In the genomic region with DNA sequence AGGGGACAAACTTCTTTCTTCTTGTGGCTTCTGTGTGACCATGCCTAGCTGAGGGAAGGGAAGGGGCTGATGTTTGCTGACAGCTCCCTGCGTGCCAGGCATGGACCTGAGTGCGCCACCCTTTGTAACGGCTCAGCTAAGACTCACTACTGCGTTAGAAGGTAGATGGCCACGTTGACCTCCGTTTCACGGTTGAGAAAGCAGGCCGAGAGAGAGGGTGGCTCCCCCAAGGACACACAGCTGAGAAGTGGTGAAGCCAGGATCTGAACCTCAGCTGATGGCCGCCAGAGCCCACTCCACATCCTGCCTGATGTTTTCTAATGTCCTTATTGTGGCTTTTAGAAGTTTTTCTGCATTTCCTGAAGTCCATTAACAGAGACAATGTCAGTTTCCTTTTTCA, we compare ENCODE assay signal across 12 cellular contexts. TPM values are rescaled to one million over a fixed set of nuclear protein-coding genes. Genes with fewer than 3 reads are reported as not detected.
DNase-seq lines count a peak whose midpoint lies in the region; ATAC-seq and TF ChIP-seq lines count a peak whose summit lies in the region.
"Had no signal": no experiment of that assay in that cellular context is flagged by ENCODE, and none has a peak within 500 bp of the region (broad histone marks: within the 10 kb centered on the region; RNA-seq: fewer than 3 reads in every experiment).

No MANE protein-coding gene starts in this region.

- no peak overlapping the region for H3K4me3 Mint-ChIP-seq in activated naive CD4-positive, alpha-beta T cell treated with anti-CD3 and anti-CD28 coated beads, Interleukin-2, amount 10 ng/mL, durations not matched to agents 7 days and 5 days
- H3K4me3 Mint-ChIP-seq in stimulated activated memory B cell treated with anti-CD40 and anti-IgM and Interleukin-4, amounts not matched to agents 10 μg/mL and 1 μg/mL and 100 μg/mL, for 72 hours, result peak overlapping the region; percentile 3
- H3K4me3 Mint-ChIP-seq: brain had no signal

- H3F3A ChIP-seq in Loucy (ENCODE audit: low read depth), result peaks cover 14% of the 10 kb centered on the region; the same call in 1 of the 2 replicates

- peaks cover 63% of the 10 kb centered on the region for H3K4me1 Mint-ChIP-seq in activated naive CD4-positive, alpha-beta T cell treated with anti-CD3 and anti-CD28 coated beads, Interleukin-2, amount 10 ng/mL, durations not matched to agents 7 days and 5 days
- H3K4me1 Mint-ChIP-seq in stimulated activated memory B cell treated with anti-CD40 and anti-IgM and Interleukin-4, amounts not matched to agents 10 μg/mL and 1 μg/mL and 100 μg/mL, for 72 hours, result peaks cover 63% of the 10 kb centered on the region

- ATAC-seq in HG02623 (IDR thresholded peaks at IDR 0.05; ENCODE audit: unreplicated experiment), result peak; percentile 22
- ATAC-seq in stimulated activated memory B cell treated with anti-CD40 and anti-IgM and Interleukin-4, amounts not matched to agents 10 μg/mL and 1 μg/mL and 100 μg/mL, for 72 hours, result peak; percentile 29

- H4K20me1 ChIP-seq in Loucy (ENCODE audit: insufficient read depth, low read length, poor library complexity, severe bottlenecking), result no peaks in the 10 kb centered on the region

- H3K4me1 ChIP-seq in Loucy (ENCODE audit: insufficient read depth, low read length, poor library complexity, severe bottlenecking) (peaks cover 87% of the 10 kb centered on the region), left ventricle myocardium inferior (no peaks in the 10 kb centered on the region)

- H3K9me3 ChIP-seq in Loucy (ENCODE audit: insufficient read depth, low read depth, low read length), result no peaks in the 10 kb centered on the region
- H3K9me3 ChIP-seq in left ventricle myocardium inferior (replicated peaks), result no peaks in the 10 kb centered on the region

- H3K27me3 ChIP-seq in Loucy (ENCODE audit: insufficient read depth, low read length, poor library complexity, severe bottlenecking) (no peaks in the 10 kb centered on the region), left ventricle myocardium inferior (ENCODE audit: low read depth) (peaks cover 63% of the 10 kb centered on the region)

- DNase-seq in activated naive CD4-positive, alpha-beta T cell treated with anti-CD3 and anti-CD28 coated beads, Interleukin-2, amount 10 ng/mL, durations not matched to agents 7 days and 5 days, result no peak
- DNase-seq in activated naive CD4-positive, alpha-beta T cell treated with anti-CD3 and anti-CD28 coated beads, Interleukin-2, amount 50 U/mL, for 16 hours, result no peak
- DNase-seq in nucleus accumbens (lab: John Stamatoyannopoulos, UW) (no peak), ureter (ENCODE audit: low spot score) (no peak), left ventricle myocardium inferior (no peak)
- DNase-seq: hippocampal formation, NCI-H2171 had no signal

- no peaks in the 10 kb centered on the region for H3K36me3 Mint-ChIP-seq in activated naive CD4-positive, alpha-beta T cell treated with anti-CD3 and anti-CD28 coated beads, Interleukin-2, amount 10 ng/mL, durations not matched to agents 7 days and 5 days
- H3K36me3 Mint-ChIP-seq in stimulated activated memory B cell treated with anti-CD40 and anti-IgM and Interleukin-4, amounts not matched to agents 10 μg/mL and 1 μg/mL and 100 μg/mL, for 72 hours, result no peaks in the 10 kb centered on the region
- H3K36me3 Mint-ChIP-seq: brain had no signal

- peak overlapping the region; percentile 68 for H3K9ac ChIP-seq in Loucy (ENCODE audit: low read depth, low read length, poor library complexity, severe bottlenecking)

- no peaks in the 10 kb centered on the region for H3K79me2 ChIP-seq in Loucy (ENCODE audit: insufficient read depth, low read length)

- H3K4me2 ChIP-seq in Loucy (ENCODE audit: low read depth, low read length, poor library complexity, severe bottlenecking), result peak overlapping the region; percentile 86

- 0 out of 2 replicates have a peak, but pooled peaks have one; percentile 24 for TF ChIP-seq CTCF in Loucy (conservative IDR thresholded peaks at IDR 0.05; ENCODE audit: low read length)
- no peak for TF ChIP-seq CTCF in left ventricle myocardium inferior (IDR thresholded peaks at IDR 0.05; ENCODE audit: borderline replicate concordance)

- H3K36me3 ChIP-seq in Loucy (ENCODE audit: insufficient read depth, low read length), result no peaks in the 10 kb centered on the region
- no peaks in the 10 kb centered on the region for H3K36me3 ChIP-seq in left ventricle myocardium inferior

- intact Hi-C loops in left ventricle myocardium inferior (cut with micrococcal nuclease), result no loop called here

- H3K9me2 ChIP-seq in Loucy (replicated peaks; ENCODE audit: low read depth, low read length), result no peaks in the 10 kb centered on the region

- peak overlapping the region; percentile 15; the same call in 1 of the 2 replicates for H2AFZ ChIP-seq in Loucy (ENCODE audit: low read length)

- peak overlapping the region; percentile 0 for H3K27ac Mint-ChIP-seq in activated naive CD4-positive, alpha-beta T cell treated with anti-CD3 and anti-CD28 coated beads, Interleukin-2, amount 10 ng/mL, durations not matched to agents 7 days and 5 days
- H3K27ac Mint-ChIP-seq in stimulated activated memory B cell treated with anti-CD40 and anti-IgM and Interleukin-4, amounts not matched to agents 10 μg/mL and 1 μg/mL and 100 μg/mL, for 72 hours, result peak overlapping the region; percentile 66
- H3K27ac Mint-ChIP-seq: progenitor cell of endocrine pancreas had no signal

- peaks cover 15% of the 10 kb centered on the region for H3K27me3 Mint-ChIP-seq in activated naive CD4-positive, alpha-beta T cell treated with anti-CD3 and anti-CD28 coated beads, Interleukin-2, amount 10 ng/mL, durations not matched to agents 7 days and 5 days
- peaks cover 33% of the 10 kb centered on the region for H3K27me3 Mint-ChIP-seq in stimulated activated memory B cell treated with anti-CD40 and anti-IgM and Interleukin-4, amounts not matched to agents 10 μg/mL and 1 μg/mL and 100 μg/mL, for 72 hours

- H3K9me3 Mint-ChIP-seq in activated naive CD4-positive, alpha-beta T cell treated with anti-CD3 and anti-CD28 coated beads, Interleukin-2, amount 10 ng/mL, durations not matched to agents 7 days and 5 days, result peaks cover 2% of the 10 kb centered on the region
- peaks cover 2% of the 10 kb centered on the region for H3K9me3 Mint-ChIP-seq in stimulated activated memory B cell treated with anti-CD40 and anti-IgM and Interleukin-4, amounts not matched to agents 10 μg/mL and 1 μg/mL and 100 μg/mL, for 72 hours

- peak overlapping the region; percentile 13 for H3K4me3 ChIP-seq in Loucy (ENCODE audit: low read length, poor library complexity, severe bottlenecking)
- H3K4me3 ChIP-seq in left ventricle myocardium inferior, result no peak overlapping the region

- H3K27ac ChIP-seq in left ventricle myocardium inferior (replicated peaks), result no peak overlapping the region

- CTCF ChIA-PET in activated naive CD4-positive, alpha-beta T cell treated with anti-CD3 and anti-CD28 coated beads, Interleukin-2, amount 10 ng/mL, durations not matched to agents 7 days and 5 days (lab: Charles Lee), result interaction anchor here (1.0 to 3.2 kb wide), 6 partner anchors 10 to 82 kb away, joined by 3 to 16 read pairs (median 7); partner anchors contain the start of gene RGS9

RNA-seq across cellular contexts. Expression of gene RGS9, which starts 45.1 kb away (rescaled TPM):
- total RNA-seq in ureter (6.1 TPM), left ventricle myocardium inferior (1.6 TPM)
